In the genomic region with DNA sequence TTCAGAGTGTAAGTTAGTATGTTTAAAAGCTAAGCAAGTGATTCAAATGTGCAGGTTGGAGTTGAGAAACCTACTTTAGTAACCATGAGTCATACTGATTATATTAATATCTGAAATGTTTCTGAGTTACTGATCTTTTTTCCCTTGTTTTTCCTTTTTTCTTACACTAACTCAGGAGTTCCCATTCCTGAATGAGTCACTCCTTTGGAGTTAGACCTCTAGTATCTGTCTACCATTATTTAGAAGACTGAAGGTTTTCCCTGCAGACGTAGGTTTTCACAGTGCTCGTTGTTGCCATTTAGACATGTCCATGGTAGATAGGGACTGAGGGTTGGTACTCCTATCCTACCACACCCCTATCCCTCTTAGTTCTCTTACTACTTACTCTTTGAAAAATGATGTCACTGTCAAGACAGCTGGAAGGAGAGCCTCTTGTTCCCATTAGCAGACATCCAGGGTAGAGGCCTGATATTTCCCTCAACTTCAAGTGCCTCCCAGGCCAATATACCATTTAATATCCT, we compare ENCODE assay signal across 15 cellular contexts. TPM values are rescaled to one million over a fixed set of nuclear protein-coding genes. Genes with fewer than 3 reads are reported as not detected.
A peak's percentile ranks its signal among the peaks of the same experiment; 100 is the strongest.
DNase-seq lines count a peak whose midpoint lies in the region; ATAC-seq, FAIRE-seq and TF ChIP-seq lines count a peak whose summit lies in the region.
"Had no signal": no experiment of that assay in that cellular context is flagged by ENCODE, and none has a peak within 500 bp of the region (broad histone marks: within the 10 kb centered on the region; RNA-seq: fewer than 3 reads in every experiment).

No MANE protein-coding gene starts in this region.

- CTCF ChIA-PET in GM10248 (lab: Yijun Ruan, JAX): interaction anchor here (1.2 to 1.5 kb wide), 3 partner anchors 8 to 15 kb away, joined by 3 to 7 read pairs (median 3); no protein-coding TSS in a partner anchor

- no peaks in the 10 kb centered on the region for H3K27me3 ChIP-seq in osteoblast (ENCODE audit: insufficient read depth, low read length)

- H3K4me3 ChIP-seq in osteoblast (ENCODE audit: insufficient read depth, low read length): no peak overlapping the region

- H2AFZ ChIP-seq in osteoblast (ENCODE audit: low read length): no peak overlapping the region

- no peak overlapping the region for H3K27ac Mint-ChIP-seq in CD14-positive monocyte
- H3K27ac Mint-ChIP-seq: activated CD4-positive, alpha-beta T cell treated with anti-CD3 and anti-CD28 coated beads, Interleukin-2, amount 10 ng/mL, durations not matched to agents 7 days and 5 days had no signal

- peak overlapping the region; percentile 63 for H3K27ac ChIP-seq in epithelial cell of prostate
- peak overlapping the region; percentile 1 for H3K27ac ChIP-seq in osteoblast (ENCODE audit: low read depth, low read length)
- H3K27ac ChIP-seq: HL-60 had no signal

- no peaks in the 10 kb centered on the region for H3K9me3 ChIP-seq in osteoblast (ENCODE audit: low read depth, low read length)

- no peaks in the 10 kb centered on the region for H4K20me1 ChIP-seq in osteoblast (ENCODE audit: insufficient read depth, low read length)

- H3K4me1 ChIP-seq in osteoblast (ENCODE audit: insufficient read depth, low read length): peaks cover 25% of the 10 kb centered on the region

- no peak for TF ChIP-seq CTCF in osteoblast (IDR thresholded peaks at IDR 0.05; ENCODE audit: extremely low read depth, low read depth, low read length)
- no peak for TF ChIP-seq CTCF in GM10248 (IDR thresholded peaks at IDR 0.05; ENCODE audit: control extremely low read depth, extremely low read depth, low read depth, missing control alignments)
- no peak for TF ChIP-seq CTCF in CD14-positive monocyte (IDR thresholded peaks at IDR 0.05)

- no peak overlapping the region for H3K4me2 ChIP-seq in osteoblast (ENCODE audit: insufficient read depth, low read length)

- intact Hi-C loops in CD14-positive monocyte (cut with micrococcal nuclease): no loop called here

- DNase-seq in Caki2 (ENCODE audit: low read depth): peak; percentile 37
- peak; percentile 8 for DNase-seq in RCC 7860 (ENCODE audit: low spot score)
- DNase-seq in epithelial cell of prostate (ENCODE audit: low read depth, low spot score): no peak
- peak; percentile 87 for DNase-seq in osteoblast (ENCODE audit: insufficient read length, low spot score, missing footprints)
- DNase-seq in GM10248 (ENCODE audit: extremely low spot score): no peak
- no peak for DNase-seq in CD14-positive monocyte (ENCODE audit: low spot score)
- no peak for DNase-seq in foreskin melanocyte
- DNase-seq: activated CD4-positive, alpha-beta T cell treated with anti-CD3 and anti-CD28 coated beads, Interleukin-2, amount 10 ng/mL, durations not matched to agents 7 days and 5 days; activated naive CD4-positive, alpha-beta T cell treated with Interleukin-2 at 50 U/mL for 16 hours; NCI-H82; stimulated activated CD4-positive, alpha-beta T cell treated with anti-CD3 and anti-CD28 coated beads, Interleukin-2, amount 100 ng/mL, for 24 hours had no signal

- POLR2A ChIA-PET in GM10248 (lab: Yijun Ruan, JAX): no interaction called here

- H3K36me3 ChIP-seq in osteoblast (ENCODE audit: insufficient read depth, low read length): no peaks in the 10 kb centered on the region

- H3K9me3 Mint-ChIP-seq in CD14-positive monocyte: peaks cover 2 to 6% (median 4%) of the 10 kb centered on the region in 7 donors
- H3K9me3 Mint-ChIP-seq: activated CD4-positive, alpha-beta T cell treated with anti-CD3 and anti-CD28 coated beads, Interleukin-2, amount 10 ng/mL, durations not matched to agents 7 days and 5 days; neural crest cell had no signal

- H3K36me3 Mint-ChIP-seq in CD14-positive monocyte: no peaks in the 10 kb centered on the region

- no peak overlapping the region for H3K4me3 Mint-ChIP-seq in CD14-positive monocyte
- H3K4me3 Mint-ChIP-seq: activated CD4-positive, alpha-beta T cell treated with anti-CD3 and anti-CD28 coated beads, Interleukin-2, amount 10 ng/mL, durations not matched to agents 7 days and 5 days; neural crest cell had no signal

- no peak for ATAC-seq in GM21526 (IDR thresholded peaks at IDR 0.05; ENCODE audit: low FRiP score, unreplicated experiment)

- H3K79me2 ChIP-seq in osteoblast (ENCODE audit: insufficient read depth, low read length): no peaks in the 10 kb centered on the region

- no peak for FAIRE-seq in RCC 7860 (lab: Jason Lieb, UNC)
- FAIRE-seq: GM12892 had no signal

- in situ Hi-C loops in Caki2 (cut with HindIII; ENCODE audit: low pct_unique_long_range_greater_than_20kb, low sequenced_read_pairs): no loop called here

- peaks cover 10% of the 10 kb centered on the region for H3K4me1 Mint-ChIP-seq in CD14-positive monocyte
- H3K4me1 Mint-ChIP-seq: activated CD4-positive, alpha-beta T cell treated with anti-CD3 and anti-CD28 coated beads, Interleukin-2, amount 10 ng/mL, durations not matched to agents 7 days and 5 days; neural crest cell had no signal

- no peaks in the 10 kb centered on the region for H3K27me3 Mint-ChIP-seq in CD14-positive monocyte (ENCODE audit: low read depth in 3 of 3)
- H3K27me3 Mint-ChIP-seq: activated CD4-positive, alpha-beta T cell treated with anti-CD3 and anti-CD28 coated beads, Interleukin-2, amount 10 ng/mL, durations not matched to agents 7 days and 5 days had no signal

RNA-seq across cellular contexts. Expression of gene OCLN, which starts 20.2 kb away (rescaled TPM):
- 1.3 TPM in 1 of 2 replicates, not detected in the other for total RNA-seq in Caki2 (2014; rRNA removed; shearing (Covaris generic); ENCODE audit: low replicate concordance)
- total RNA-seq in osteoblast: 4.0 and 6.2 TPM in 2 replicates
- polyA plus RNA-seq in CD14-positive monocyte: under 1 TPM in 1 of 2 donors, not detected in 1; 0.03 TPM

RNA-seq across cellular contexts. Expression of gene GTF2H2C, which starts 47.2 kb away (rescaled TPM):
- total RNA-seq in Caki2 (2014; rRNA removed; shearing (Covaris generic); ENCODE audit: low replicate concordance): 21.9 and 26.0 TPM in 2 replicates
- total RNA-seq in osteoblast: 38.7 and 42.7 TPM in 2 replicates
- polyA plus RNA-seq in CD14-positive monocyte: 10 to 100 TPM; 11.0 to 13.5 TPM

Comparison
In these comparisons a context has a peak if more than half of its experiments do, and no peak if none do; other contexts are left out.
1. DNase-seq: peak in Caki2 (single experiment), RCC 7860 (single experiment) and osteoblast (single experiment); none in epithelial cell of prostate (single experiment), GM10248 (single experiment), CD14-positive monocyte (single experiment) and foreskin melanocyte (single experiment).